Comparison of ENCODE assay signal across 18 cellular contexts in genomic region chr5:160036243-160036642, GRCh38. TPM values are rescaled to one million over a fixed set of nuclear protein-coding genes. Genes with fewer than 3 reads are reported as not detected.
DNase-seq lines count a peak whose midpoint lies in the region; ATAC-seq, FAIRE-seq and TF ChIP-seq lines count a peak whose summit lies in the region.
"Had no signal": no experiment of that assay in that cellular context is flagged by ENCODE, and none has a peak within 500 bp of the region (broad histone marks: within the 10 kb centered on the region; RNA-seq: fewer than 3 reads in every experiment).

No MANE protein-coding gene starts in this region.

- no peak for DNase-seq in CD4-positive, CD25-positive, alpha-beta regulatory T cell
- DNase-seq in cerebellar nuclear complex (lab: John Stamatoyannopoulos, UW) (peak; percentile 62 to 86), left ventricle myocardium inferior (no peak), psoas muscle (no peak), GM12892 (ENCODE audit: insufficient read length) (no peak), natural killer cell (no peak)
- no peak for DNase-seq in activated CD8-positive, alpha-beta memory T cell treated with anti-CD3 and anti-CD28 coated beads, Interleukin-2, amount 50 U/mL, for 48 hours
- DNase-seq: H7, Karpas-422, NCI-H1048, NCI-H1436, NCI-H1930, NCI-H345, NCI-H524 treated with DMSO at 0.1 percent for 48 hours, SIG-M5 had no signal

- H3K4me1 ChIP-seq in CD4-positive, CD25-positive, alpha-beta regulatory T cell (ENCODE audit: control insufficient read depth, insufficient read depth, low read length, poor library complexity, severe bottlenecking) = no peaks in the 10 kb centered on the region
- H3K4me1 ChIP-seq in left ventricle myocardium inferior (peaks cover 48% of the 10 kb centered on the region), psoas muscle (no peaks in the 10 kb centered on the region)

- no peak for TF ChIP-seq POLR2A in GM12892 (IDR thresholded peaks at IDR 0.05; ENCODE audit: low read depth, low read length)

- no peak overlapping the region for H3K27ac ChIP-seq in CD4-positive, CD25-positive, alpha-beta regulatory T cell (ENCODE audit: insufficient read depth, low read length, poor library complexity, severe bottlenecking)
- H3K27ac ChIP-seq in left ventricle myocardium inferior (replicated peaks) (peak overlapping the region; percentile 71), psoas muscle (peak overlapping the region; percentile 17)

- peak overlapping the region; percentile 48 to 62 (median 54) for H3K27ac Mint-ChIP-seq in CD4-positive, CD25-positive, alpha-beta regulatory T cell
- H3K27ac Mint-ChIP-seq in natural killer cell = peak overlapping the region in 1 of 2 donors; percentile 50
- H3K27ac Mint-ChIP-seq: IgD-negative memory B cell had no signal

- no peaks in the 10 kb centered on the region for H3K9me3 ChIP-seq in CD4-positive, CD25-positive, alpha-beta regulatory T cell (ENCODE audit: control insufficient read depth in 2 of 2, low read length in 2 of 2)
- H3K9me3 ChIP-seq in left ventricle myocardium inferior (replicated peaks) (no peaks in the 10 kb centered on the region), psoas muscle (no peaks in the 10 kb centered on the region)

- intact Hi-C loops in left ventricle myocardium inferior (cut with micrococcal nuclease) (no loop called here), psoas muscle (cut with DNase I) (loop anchor here in 1 of 2 donors (10.0 kb wide), 2 partner anchors 49 to 79 kb away; partner anchors contain the start of gene PWWP2A), natural killer cell (cut with micrococcal nuclease) (no loop called here)

- H3K36me3 Mint-ChIP-seq in CD4-positive, CD25-positive, alpha-beta regulatory T cell = peaks cover 29% of the 10 kb centered on the region
- H3K36me3 Mint-ChIP-seq in natural killer cell = no peaks in the 10 kb centered on the region

- H3K4me3 Mint-ChIP-seq in CD4-positive, CD25-positive, alpha-beta regulatory T cell = no peak overlapping the region
- H3K4me3 Mint-ChIP-seq in natural killer cell = no peak overlapping the region
- H3K4me3 Mint-ChIP-seq: IgD-negative memory B cell had no signal

- no peak for FAIRE-seq in GM12892 (lab: Jason Lieb, UNC)
- FAIRE-seq: D721Med had no signal

- no peak overlapping the region for H3K4me3 ChIP-seq in CD4-positive, CD25-positive, alpha-beta regulatory T cell (ENCODE audit: low read depth, low read length)
- H3K4me3 ChIP-seq in left ventricle myocardium inferior (peak overlapping the region; percentile 49), psoas muscle (no peak overlapping the region)

- H3K4me1 Mint-ChIP-seq in CD4-positive, CD25-positive, alpha-beta regulatory T cell = peaks cover 7 to 23% (median 17%) of the 10 kb centered on the region in 4 donors
- H3K4me1 Mint-ChIP-seq in natural killer cell = peaks cover 6 to 12% of the 10 kb centered on the region in 2 donors
- H3K4me1 Mint-ChIP-seq: IgD-negative memory B cell had no signal

- peaks cover 50% of the 10 kb centered on the region for H3K36me3 ChIP-seq in CD4-positive, CD25-positive, alpha-beta regulatory T cell (ENCODE audit: control insufficient read depth, insufficient read depth, low read length)
- peaks cover 55% of the 10 kb centered on the region for H3K36me3 ChIP-seq in left ventricle myocardium inferior
- peaks cover 6 to 65% of the 10 kb centered on the region in 2 donors for H3K36me3 ChIP-seq in psoas muscle (ENCODE audit: insufficient read depth in 1 of 2, low read depth in 1 of 2)

- H3K27me3 Mint-ChIP-seq in CD4-positive, CD25-positive, alpha-beta regulatory T cell = no peaks in the 10 kb centered on the region
- no peaks in the 10 kb centered on the region for H3K27me3 Mint-ChIP-seq in natural killer cell (ENCODE audit: low read depth in 2 of 2)
- H3K27me3 Mint-ChIP-seq: IgD-negative memory B cell had no signal

- H3K27me3 ChIP-seq in CD4-positive, CD25-positive, alpha-beta regulatory T cell (ENCODE audit: control insufficient read depth, insufficient read depth, low read length) = no peaks in the 10 kb centered on the region
- H3K27me3 ChIP-seq in left ventricle myocardium inferior (ENCODE audit: low read depth) (no peaks in the 10 kb centered on the region), psoas muscle (ENCODE audit: insufficient read depth in 3 of 3, low read length in 2 of 3) (no peaks in the 10 kb centered on the region)

- 63 to 91% (median 79%) methylated on average over 1 of the region's 1 CpG for WGBS in psoas muscle, 3 donors

- TF ChIP-seq CTCF in left ventricle myocardium inferior (IDR thresholded peaks at IDR 0.05; ENCODE audit: borderline replicate concordance) = no peak
- no peak for TF ChIP-seq CTCF in psoas muscle (IDR thresholded peaks at IDR 0.05)
- TF ChIP-seq CTCF in natural killer cell (IDR thresholded peaks at IDR 0.05) = no peak

- ATAC-seq in CD4-positive, CD25-positive, alpha-beta regulatory T cell (ENCODE audit: low read depth in 2 of 2) = no peak
- ATAC-seq in psoas muscle = peak in 3 of 4 donors; percentile 60 to 80 (median 61)
- ATAC-seq in GM21619 (IDR thresholded peaks at IDR 0.05; ENCODE audit: unreplicated experiment) = no peak
- no peak for ATAC-seq in natural killer cell

- H3K9me3 Mint-ChIP-seq in CD4-positive, CD25-positive, alpha-beta regulatory T cell = no peaks in the 10 kb centered on the region
- H3K9me3 Mint-ChIP-seq in natural killer cell = no peaks in the 10 kb centered on the region
- H3K9me3 Mint-ChIP-seq: IgD-negative memory B cell had no signal

RNA-seq across cellular contexts. Expression of gene TTC1, which starts 27.3 kb away (rescaled TPM):
- 33.6 TPM for total RNA-seq in CD4-positive, CD25-positive, alpha-beta regulatory T cell
- polyA plus RNA-seq in CD4-positive, CD25-positive, alpha-beta regulatory T cell = 100 to 1,000 TPM in 3 of 4 donors, 10 to 100 TPM in 1; 85.7 to 118 (median 105) TPM
- total RNA-seq in left ventricle myocardium inferior = 94.2 TPM
- total RNA-seq in psoas muscle = 10 to 100 TPM; 55.2 to 64.3 (median 57.8) TPM
- 100 to 1,000 TPM in 1 of 3 donors, 10 to 100 TPM in 2; 80.3 to 181 (median 82.0) TPM for polyA plus RNA-seq in psoas muscle
- polyA plus RNA-seq in GM12892 (2012; ENCODE audit: missing spikeins) = 87.8 TPM
- 10 to 100 TPM; 28.1 to 34.9 (median 33.6) TPM for total RNA-seq in natural killer cell

Comparison
In these comparisons a context has a peak if more than half of its experiments do, and no peak if none do; other contexts are left out.
1. ATAC-seq: peak in psoas muscle (3 of 4); none in CD4-positive, CD25-positive, alpha-beta regulatory T cell (0 of 2), GM21619 (single experiment) and natural killer cell (0 of 3).
2. DNase-seq: peak in cerebellar nuclear complex (2 of 2); none in CD4-positive, CD25-positive, alpha-beta regulatory T cell (0 of 3), left ventricle myocardium inferior (single experiment), psoas muscle (0 of 2), GM12892 (single experiment), activated CD8-positive, alpha-beta memory T cell treated with anti-CD3 and anti-CD28 coated beads, Interleukin-2, amount 50 U/mL, for 48 hours (single experiment) and natural killer cell (single experiment).